ENCODE assay signal across 1 cellular context in genomic region chr13:64723735-64724134, GRCh38.
TF ChIP-seq lines count a peak whose summit lies in the region.

No MANE protein-coding gene starts in this region.

TF ChIP-seq in A549, 52 proteins besides CTCF, POLR2A, EP300 and RAD21 (continued from another document):
- TF ChIP-seq, protein P1, sequence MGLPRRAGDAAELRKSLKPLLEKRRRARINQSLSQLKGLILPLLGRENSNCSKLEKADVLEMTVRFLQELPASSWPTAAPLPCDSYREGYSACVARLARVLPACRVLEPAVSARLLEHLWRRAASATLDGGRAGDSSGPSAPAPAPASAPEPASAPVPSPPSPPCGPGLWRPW (IDR thresholded peaks at IDR 0.05), result no peak
- TF ChIP-seq HEYL (CRISPR knock-in tag; IDR thresholded peaks at IDR 0.05) (no peak), GATA3 (IDR thresholded peaks at IDR 0.05; ENCODE audit: borderline replicate concordance) (peak; percentile 98), ZNF302 (CRISPR knock-in tag; IDR thresholded peaks at IDR 0.05) (no peak), BHLHE40 (IDR thresholded peaks at IDR 0.05; ENCODE audit: low read depth, low read length) (no peak), KDM1A (IDR thresholded peaks at IDR 0.05; ENCODE audit: low read depth) (no peak), ZC3H11A (IDR thresholded peaks at IDR 0.05) (no peak), FOSL2 (IDR thresholded peaks at IDR 0.05) (peak; percentile 76), FOSL2 (CRISPR knock-in tag; IDR thresholded peaks at IDR 0.05) (peak; percentile 94), HDAC2 (IDR thresholded peaks at IDR 0.05) (no peak), TP53 (CRISPR knock-in tag; IDR thresholded peaks at IDR 0.05) (no peak), MAFK (IDR thresholded peaks at IDR 0.05; ENCODE audit: partially characterized antibody) (peak; percentile 89)
